In genomic region chr12:46382974-46383653, GRCh38 we compare ENCODE assay signal across 1 cellular context.
TF ChIP-seq lines count a peak whose summit lies in the region.

No MANE protein-coding gene starts in this region.

TF ChIP-seq in A549, 52 proteins besides CTCF, POLR2A, EP300 and RAD21 (continued from another document):
- TF ChIP-seq BCL3 (IDR thresholded peaks at IDR 0.05) (peak; percentile 89; the same call in 2 of the 3 replicates), JUN (IDR thresholded peaks at IDR 0.05) (peak; percentile 65 to 92; a peak in 3 of 5 replicates), HOXA7 (CRISPR knock-in tag; IDR thresholded peaks at IDR 0.05) (no peak), EHF (CRISPR knock-in tag; IDR thresholded peaks at IDR 0.05) (peak; percentile 40; the same call in 1 of the 2 replicates), MYC (IDR thresholded peaks at IDR 0.05; ENCODE audit: borderline replicate concordance, low read length) (peak; percentile 39; the same call in 1 of the 2 replicates), POLR2AphosphoS2 (conservative IDR thresholded peaks at IDR 0.05; ENCODE audit: low read length) (no peak), NFE2L2 (conservative IDR thresholded peaks at IDR 0.05; ENCODE audit: low read length) (no peak), CHD4 (IDR thresholded peaks at IDR 0.05; ENCODE audit: borderline replicate concordance) (no peak), PHF8 (IDR thresholded peaks at IDR 0.05; ENCODE audit: borderline replicate concordance, low read depth) (peak; percentile 81), ESRRA (IDR thresholded peaks at IDR 0.05; ENCODE audit: borderline replicate concordance, low read length) (no peak), SMC3 (IDR thresholded peaks at IDR 0.05) (0 out of 3 replicates have a peak, but pooled peaks have one; percentile 28), USF2 (IDR thresholded peaks at IDR 0.05) (peak; percentile 92), HOXB5 (CRISPR knock-in tag; IDR thresholded peaks at IDR 0.05) (no peak), ZC3H11A (IDR thresholded peaks at IDR 0.05) (no peak), JUNB (IDR thresholded peaks at IDR 0.05) (peak; percentile 42; the same call in 1 of the 2 replicates), TP53 (CRISPR knock-in tag; IDR thresholded peaks at IDR 0.05) (peak; percentile 84; the same call in 1 of the 2 replicates), GATA3 (IDR thresholded peaks at IDR 0.05; ENCODE audit: borderline replicate concordance) (no peak), ZNF302 (CRISPR knock-in tag; IDR thresholded peaks at IDR 0.05) (no peak), SREBF2 (IDR thresholded peaks at IDR 0.05) (no peak)
- TF ChIP-seq, protein P1, sequence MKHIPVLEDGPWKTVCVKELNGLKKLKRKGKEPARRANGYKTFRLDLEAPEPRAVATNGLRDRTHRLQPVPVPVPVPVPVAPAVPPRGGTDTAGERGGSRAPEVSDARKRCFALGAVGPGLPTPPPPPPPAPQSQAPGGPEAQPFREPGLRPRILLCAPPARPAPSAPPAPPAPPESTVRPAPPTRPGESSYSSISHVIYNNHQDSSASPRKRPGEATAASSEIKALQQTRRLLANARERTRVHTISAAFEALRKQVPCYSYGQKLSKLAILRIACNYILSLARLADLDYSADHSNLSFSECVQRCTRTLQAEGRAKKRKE (CRISPR knock-in tag; IDR thresholded peaks at IDR 0.05; ENCODE audit: low read depth): 0 out of 2 replicates have a peak, but pooled peaks have one; percentile 70
- TF ChIP-seq, protein P2, sequence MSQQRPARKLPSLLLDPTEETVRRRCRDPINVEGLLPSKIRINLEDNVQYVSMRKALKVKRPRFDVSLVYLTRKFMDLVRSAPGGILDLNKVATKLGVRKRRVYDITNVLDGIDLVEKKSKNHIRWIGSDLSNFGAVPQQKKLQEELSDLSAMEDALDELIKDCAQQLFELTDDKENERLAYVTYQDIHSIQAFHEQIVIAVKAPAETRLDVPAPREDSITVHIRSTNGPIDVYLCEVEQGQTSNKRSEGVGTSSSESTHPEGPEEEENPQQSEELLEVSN (IDR thresholded peaks at IDR 0.05; ENCODE audit: borderline replicate concordance, low read depth): no peak; the same call in 1 of the 2 replicates
- TF ChIP-seq, protein P3, sequence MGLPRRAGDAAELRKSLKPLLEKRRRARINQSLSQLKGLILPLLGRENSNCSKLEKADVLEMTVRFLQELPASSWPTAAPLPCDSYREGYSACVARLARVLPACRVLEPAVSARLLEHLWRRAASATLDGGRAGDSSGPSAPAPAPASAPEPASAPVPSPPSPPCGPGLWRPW (IDR thresholded peaks at IDR 0.05): no peak
- TF ChIP-seq, protein P4, sequence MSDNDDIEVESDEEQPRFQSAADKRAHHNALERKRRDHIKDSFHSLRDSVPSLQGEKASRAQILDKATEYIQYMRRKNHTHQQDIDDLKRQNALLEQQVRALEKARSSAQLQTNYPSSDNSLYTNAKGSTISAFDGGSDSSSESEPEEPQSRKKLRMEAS (IDR thresholded peaks at IDR 0.05): peak; percentile 75
- TF ChIP-seq, protein P5, sequence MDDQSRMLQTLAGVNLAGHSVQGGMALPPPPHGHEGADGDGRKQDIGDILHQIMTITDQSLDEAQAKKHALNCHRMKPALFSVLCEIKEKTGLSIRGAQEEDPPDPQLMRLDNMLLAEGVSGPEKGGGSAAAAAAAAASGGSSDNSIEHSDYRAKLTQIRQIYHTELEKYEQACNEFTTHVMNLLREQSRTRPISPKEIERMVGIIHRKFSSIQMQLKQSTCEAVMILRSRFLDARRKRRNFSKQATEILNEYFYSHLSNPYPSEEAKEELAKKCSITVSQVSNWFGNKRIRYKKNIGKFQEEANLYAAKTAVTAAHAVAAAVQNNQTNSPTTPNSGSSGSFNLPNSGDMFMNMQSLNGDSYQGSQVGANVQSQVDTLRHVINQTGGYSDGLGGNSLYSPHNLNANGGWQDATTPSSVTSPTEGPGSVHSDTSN (IDR thresholded peaks at IDR 0.05): no peak
TF ChIP-seq in A549: peak in this region for 17.
